20 cellular contexts compared by ENCODE assay signal in the genomic region with DNA sequence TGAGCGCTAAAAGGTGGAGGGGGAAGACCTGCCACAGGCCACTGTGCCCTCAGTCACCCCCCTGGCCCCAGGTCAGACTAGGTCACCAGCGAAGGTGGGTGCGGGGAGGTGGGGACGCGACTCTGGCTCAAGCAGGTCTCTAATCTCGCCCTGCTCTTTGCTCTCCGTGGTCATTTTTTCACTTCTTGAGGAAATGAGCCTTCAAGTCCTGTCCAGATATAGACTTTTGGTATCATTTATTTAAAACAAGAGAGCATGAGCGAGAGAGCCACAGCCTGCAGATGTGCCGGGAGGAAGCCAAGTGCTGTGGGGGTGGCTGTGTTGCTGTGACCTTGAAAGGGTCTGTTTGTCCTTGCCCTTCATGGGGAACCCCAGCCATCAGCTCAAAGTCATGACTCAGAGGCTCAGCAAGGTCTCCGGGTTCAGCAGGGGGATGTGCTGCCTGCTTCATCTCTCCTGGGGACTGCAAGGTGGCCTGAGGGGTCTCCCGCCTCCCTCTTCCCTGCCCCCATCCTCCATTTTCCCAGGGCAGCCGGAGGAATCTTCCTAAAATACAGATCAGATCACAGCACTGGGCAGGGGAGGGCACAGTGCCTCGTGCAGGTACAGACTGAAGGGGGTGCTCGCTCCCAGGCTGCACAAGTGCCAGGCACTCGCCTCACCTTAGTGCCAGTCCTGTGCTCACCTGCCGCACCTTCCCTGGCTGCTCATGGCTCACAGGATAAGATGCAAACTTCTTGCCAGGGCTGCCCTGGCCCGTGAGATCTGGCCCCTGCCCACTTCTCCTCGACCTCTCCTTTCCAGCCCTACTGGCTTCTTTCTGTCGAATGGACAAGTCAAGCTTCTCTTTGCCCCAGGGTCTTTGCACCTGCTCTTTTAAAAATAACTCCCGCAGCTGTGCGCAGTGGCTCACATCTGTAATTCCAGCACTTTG.
"Had no signal": no experiment of that assay in that cellular context is flagged by ENCODE, and none has a peak within 500 bp of the region (broad histone marks: within the 10 kb centered on the region; RNA-seq: fewer than 3 reads in every experiment).

No MANE protein-coding gene starts in this region.

- H3K36me3 Mint-ChIP-seq: activated naive CD8-positive, alpha-beta T cell treated with anti-CD3 and anti-CD28 coated beads for 36 hours; naive thymus-derived CD8-positive, alpha-beta T cell; stimulated activated naive B cell treated with anti-CD40 and anti-IgM and Interleukin-4, amounts not matched to agents 10 μg/mL and 1 μg/mL and 100 μg/mL, for 72 hours had no signal

- H3K4me1 Mint-ChIP-seq: activated CD4-positive, alpha-beta T cell treated with anti-CD3 and anti-CD28 coated beads for 36 hours; activated naive CD8-positive, alpha-beta T cell treated with anti-CD3 and anti-CD28 coated beads for 36 hours; T-helper 17 cell had no signal

- DNase-seq: activated CD4-positive, alpha-beta T cell treated with anti-CD3 and anti-CD28 coated beads for 36 hours; activated CD8-positive, alpha-beta memory T cell treated with anti-CD3 and anti-CD28 coated beads, Interleukin-2, amount 50 U/mL, for 48 hours; activated gamma-delta T cell; activated naive CD8-positive, alpha-beta T cell treated with anti-CD3 and anti-CD28 coated beads for 36 hours; activated T-cell treated with anti-CD3 and anti-CD28 coated beads, Interleukin-2, amount 50 U/mL, for 72 hours; effector CD4-positive, alpha-beta T cell; kidney; left ventricle myocardium inferior; naive thymus-derived CD8-positive, alpha-beta T cell; stimulated activated CD4-positive, alpha-beta T cell treated with anti-CD3 and anti-CD28 coated beads, Interleukin-2, amount 100 ng/mL, for 48 hours; stimulated activated naive B cell treated with anti-CD40 and anti-IgM and Interleukin-4, amounts not matched to agents 10 μg/mL and 1 μg/mL and 100 μg/mL, for 72 hours; T-helper 17 cell had no signal

- H3K9me3 ChIP-seq: esophagus muscularis mucosa, left ventricle myocardium inferior, neutrophil, tibial nerve had no signal

- H3K4me3 ChIP-seq: coronary artery, esophagus muscularis mucosa, hepatocyte, left ventricle myocardium inferior, tibial nerve had no signal

- H3K27ac ChIP-seq: coronary artery, esophagus muscularis mucosa, hepatocyte, left ventricle myocardium inferior, neutrophil, tibial nerve, WERI-Rb-1 had no signal

- FAIRE-seq: kidney had no signal

- ATAC-seq: activated CD4-positive, alpha-beta T cell treated with anti-CD3 and anti-CD28 coated beads for 36 hours; activated T-cell treated with anti-CD3 and anti-CD28 coated beads, Interleukin-2, amount 50 U/mL, for 72 hours; naive thymus-derived CD8-positive, alpha-beta T cell; stimulated activated naive B cell treated with anti-CD40 and anti-IgM and Interleukin-4, amounts not matched to agents 10 μg/mL and 1 μg/mL and 100 μg/mL, for 72 hours; T-helper 17 cell had no signal

- H3K36me3 ChIP-seq: WERI-Rb-1 had no signal

- H3K4me3 Mint-ChIP-seq: activated CD4-positive, alpha-beta T cell treated with anti-CD3 and anti-CD28 coated beads for 36 hours; activated naive CD8-positive, alpha-beta T cell treated with anti-CD3 and anti-CD28 coated beads for 36 hours; activated T-cell treated with anti-CD3 and anti-CD28 coated beads, Interleukin-2, amount 50 U/mL, for 72 hours; brain; central memory CD8-positive, alpha-beta T cell; naive thymus-derived CD8-positive, alpha-beta T cell; stimulated activated naive B cell treated with anti-CD40 and anti-IgM and Interleukin-4, amounts not matched to agents 10 μg/mL and 1 μg/mL and 100 μg/mL, for 72 hours; T-helper 17 cell had no signal

- H3K27me3 ChIP-seq: esophagus muscularis mucosa, hepatocyte, tibial nerve had no signal

- H3K9me3 Mint-ChIP-seq: activated naive CD8-positive, alpha-beta T cell treated with anti-CD3 and anti-CD28 coated beads for 36 hours; activated T-cell treated with anti-CD3 and anti-CD28 coated beads, Interleukin-2, amount 50 U/mL, for 72 hours; central memory CD8-positive, alpha-beta T cell; naive thymus-derived CD8-positive, alpha-beta T cell; stimulated activated naive B cell treated with anti-CD40 and anti-IgM and Interleukin-4, amounts not matched to agents 10 μg/mL and 1 μg/mL and 100 μg/mL, for 72 hours had no signal

- H3K27ac Mint-ChIP-seq: activated CD4-positive, alpha-beta T cell treated with anti-CD3 and anti-CD28 coated beads for 36 hours; activated naive CD8-positive, alpha-beta T cell treated with anti-CD3 and anti-CD28 coated beads for 36 hours; activated T-cell treated with anti-CD3 and anti-CD28 coated beads, Interleukin-2, amount 50 U/mL, for 72 hours; naive thymus-derived CD8-positive, alpha-beta T cell; stimulated activated naive B cell treated with anti-CD40 and anti-IgM and Interleukin-4, amounts not matched to agents 10 μg/mL and 1 μg/mL and 100 μg/mL, for 72 hours; T-helper 17 cell had no signal
